9 cellular contexts compared by ENCODE assay signal in the genomic region with DNA sequence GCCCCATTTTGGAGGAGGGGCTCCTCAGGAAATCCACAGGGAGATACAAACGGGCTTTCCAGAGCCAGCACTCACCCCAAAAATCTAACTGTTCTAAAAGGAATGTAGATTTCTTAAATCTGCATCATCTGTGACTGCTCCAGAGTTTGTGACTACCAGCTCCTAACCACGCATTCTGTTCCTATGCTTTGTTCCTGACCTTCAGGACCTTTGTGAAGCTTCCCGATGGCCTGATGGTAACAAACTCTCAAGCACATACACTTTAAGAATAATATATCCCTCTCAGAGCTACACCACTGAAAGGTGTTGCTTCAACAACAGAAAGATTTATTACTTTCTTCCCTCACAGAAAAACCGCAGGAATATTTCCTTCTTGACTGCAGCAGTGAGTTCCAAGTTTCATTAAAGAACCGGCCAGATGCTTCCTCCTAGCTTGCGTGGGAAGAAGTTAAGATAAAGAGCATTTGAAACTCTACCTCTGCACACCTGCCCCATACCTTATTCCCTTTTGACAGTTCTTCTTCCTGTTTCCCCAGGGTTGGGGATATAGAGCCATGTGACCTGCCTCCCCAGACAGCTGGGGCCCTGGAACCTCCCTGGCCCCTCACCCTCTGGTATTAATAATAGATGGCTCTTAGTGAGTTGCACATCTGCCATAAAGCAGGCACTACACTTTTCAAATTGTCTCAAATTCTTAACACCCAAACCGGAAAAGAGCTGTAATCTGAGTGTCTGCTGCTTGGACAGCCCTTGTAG. TPM values are rescaled to one million over a fixed set of nuclear protein-coding genes. Genes with fewer than 3 reads are reported as not detected.
DNase-seq lines count a peak whose midpoint lies in the region; ATAC-seq, FAIRE-seq and TF ChIP-seq lines count a peak whose summit lies in the region.
"Had no signal": no experiment of that assay in that cellular context is flagged by ENCODE, and none has a peak within 500 bp of the region (broad histone marks: within the 10 kb centered on the region; RNA-seq: fewer than 3 reads in every experiment).

No MANE protein-coding gene starts in this region.

- H3K4me1 Mint-ChIP-seq in activated naive CD8-positive, alpha-beta T cell treated with anti-CD3 and anti-CD28 coated beads, Interleukin-2, amount 50 U/mL, for 24 hours, result peaks cover 95% of the 10 kb centered on the region
- H3K4me1 Mint-ChIP-seq in activated T-helper 2 cell treated with anti-CD3 and anti-CD28 coated beads, Interferon-gamma antibody, Interleukin-2, Interleukin-4, amounts not matched to agents 10 μg/mL and 5 μg/mL and 100 μg/mL, durations not matched to agents 14 hours and 24 hours and 36 hours (ENCODE audit: low read depth), result peaks cover 82% of the 10 kb centered on the region

- peak overlapping the region; percentile 68 for H2AFZ ChIP-seq in parathyroid adenoma

- H3K4me1 ChIP-seq in parathyroid adenoma, result peaks cover 55% of the 10 kb centered on the region

- peak overlapping the region; percentile 34 for H3K4me2 ChIP-seq in parathyroid adenoma (ENCODE audit: low read length)

- H3K27me3 ChIP-seq in parathyroid adenoma (ENCODE audit: control insufficient read depth, insufficient read depth, low read length), result no peaks in the 10 kb centered on the region

- no peaks in the 10 kb centered on the region for H3K79me2 ChIP-seq in parathyroid adenoma

- H3K36me3 ChIP-seq in parathyroid adenoma (ENCODE audit: control insufficient read depth, insufficient read depth, low read length), result no peaks in the 10 kb centered on the region

- DNase-seq in GM12865 (ENCODE audit: low read depth), result peak; percentile 55
- peak; percentile 64 for DNase-seq in HTR-8/SVneo (ENCODE audit: insufficient read length, low spot score)
- DNase-seq in activated naive CD8-positive, alpha-beta T cell treated with anti-CD3 and anti-CD28 coated beads, Interleukin-2, amount 50 U/mL, for 24 hours, result no peak
- no peak for DNase-seq in NCI-H526 (lab: John Stamatoyannopoulos, UW)
- DNase-seq in activated T-helper 2 cell treated with anti-CD3 and anti-CD28 coated beads, Interferon-gamma antibody, Interleukin-2, Interleukin-4, amounts not matched to agents 10 μg/mL and 5 μg/mL and 100 μg/mL, durations not matched to agents 14 hours and 24 hours and 36 hours (ENCODE audit: low spot score), result no peak

- intact Hi-C loops in activated T-helper 2 cell treated with anti-CD3 and anti-CD28 coated beads, Interferon-gamma antibody, Interleukin-2, Interleukin-4, amounts not matched to agents 10 μg/mL and 5 μg/mL and 100 μg/mL, durations not matched to agents 14 hours and 24 hours and 36 hours (cut with micrococcal nuclease), result loop anchor here (2.0 kb wide), 1 partner anchor 14 kb away; no protein-coding TSS in a partner anchor

- no peaks in the 10 kb centered on the region for H3K27me3 Mint-ChIP-seq in activated naive CD8-positive, alpha-beta T cell treated with anti-CD3 and anti-CD28 coated beads, Interleukin-2, amount 50 U/mL, for 24 hours
- no peaks in the 10 kb centered on the region for H3K27me3 Mint-ChIP-seq in activated T-helper 2 cell treated with anti-CD3 and anti-CD28 coated beads, Interferon-gamma antibody, Interleukin-2, Interleukin-4, amounts not matched to agents 10 μg/mL and 5 μg/mL and 100 μg/mL, durations not matched to agents 14 hours and 24 hours and 36 hours (ENCODE audit: low read depth)

- no peaks in the 10 kb centered on the region for H3K9me3 ChIP-seq in parathyroid adenoma (ENCODE audit: control insufficient read depth, low read length)

- H3K27ac Mint-ChIP-seq in activated naive CD8-positive, alpha-beta T cell treated with anti-CD3 and anti-CD28 coated beads, Interleukin-2, amount 50 U/mL, for 24 hours, result peak overlapping the region; percentile 29
- no peak overlapping the region for H3K27ac Mint-ChIP-seq in activated T-helper 2 cell treated with anti-CD3 and anti-CD28 coated beads, Interferon-gamma antibody, Interleukin-2, Interleukin-4, amounts not matched to agents 10 μg/mL and 5 μg/mL and 100 μg/mL, durations not matched to agents 14 hours and 24 hours and 36 hours

- H3K27ac ChIP-seq in parathyroid adenoma, result peak overlapping the region; percentile 93

- H3K4me3 ChIP-seq in GM12865 (ENCODE audit: low read depth, low read length), result no peak overlapping the region
- no peak overlapping the region for H3K4me3 ChIP-seq in parathyroid adenoma (ENCODE audit: low read depth, low read length)

- no peaks in the 10 kb centered on the region for H3K9me3 Mint-ChIP-seq in activated naive CD8-positive, alpha-beta T cell treated with anti-CD3 and anti-CD28 coated beads, Interleukin-2, amount 50 U/mL, for 24 hours
- H3K9me3 Mint-ChIP-seq in activated T-helper 2 cell treated with anti-CD3 and anti-CD28 coated beads, Interferon-gamma antibody, Interleukin-2, Interleukin-4, amounts not matched to agents 10 μg/mL and 5 μg/mL and 100 μg/mL, durations not matched to agents 14 hours and 24 hours and 36 hours, result no peaks in the 10 kb centered on the region

- ATAC-seq in activated naive CD8-positive, alpha-beta T cell treated with anti-CD3 and anti-CD28 coated beads, Interleukin-2, amount 50 U/mL, for 24 hours, result no peak
- ATAC-seq in HG03521 (IDR thresholded peaks at IDR 0.05; ENCODE audit: unreplicated experiment) (no peak), esophagus mucosa (no peak)

- TF ChIP-seq CTCF in GM12865 (IDR thresholded peaks at IDR 0.05; ENCODE audit: insufficient read depth, low read depth, low read length, missing control alignments) (no peak), parathyroid adenoma (IDR thresholded peaks at IDR 0.05) (no peak)

- FAIRE-seq in HTR-8/SVneo (lab: Jason Lieb, UNC), result no peak
- FAIRE-seq: colon had no signal

- H3K9ac ChIP-seq in parathyroid adenoma, result no peak overlapping the region

- peak overlapping the region; percentile 15 for H3K4me3 Mint-ChIP-seq in activated naive CD8-positive, alpha-beta T cell treated with anti-CD3 and anti-CD28 coated beads, Interleukin-2, amount 50 U/mL, for 24 hours
- no peak overlapping the region for H3K4me3 Mint-ChIP-seq in activated T-helper 2 cell treated with anti-CD3 and anti-CD28 coated beads, Interferon-gamma antibody, Interleukin-2, Interleukin-4, amounts not matched to agents 10 μg/mL and 5 μg/mL and 100 μg/mL, durations not matched to agents 14 hours and 24 hours and 36 hours (ENCODE audit: low read depth)

- no peaks in the 10 kb centered on the region for H3K36me3 Mint-ChIP-seq in activated naive CD8-positive, alpha-beta T cell treated with anti-CD3 and anti-CD28 coated beads, Interleukin-2, amount 50 U/mL, for 24 hours (ENCODE audit: low read depth)
- H3K36me3 Mint-ChIP-seq in activated T-helper 2 cell treated with anti-CD3 and anti-CD28 coated beads, Interferon-gamma antibody, Interleukin-2, Interleukin-4, amounts not matched to agents 10 μg/mL and 5 μg/mL and 100 μg/mL, durations not matched to agents 14 hours and 24 hours and 36 hours (ENCODE audit: low read depth), result peaks cover 2% of the 10 kb centered on the region

RNA-seq across cellular contexts. Expression of a gene that starts 40.2 kb away (rescaled TPM):
- total RNA-seq in esophagus mucosa, result 28.5 TPM
- 43.0 and 45.2 TPM in 2 replicates for total RNA-seq in activated T-helper 2 cell treated with anti-CD3 and anti-CD28 coated beads, Interferon-gamma antibody, Interleukin-2, Interleukin-4, amounts not matched to agents 10 μg/mL and 5 μg/mL and 100 μg/mL, durations not matched to agents 14 hours and 24 hours and 36 hours

Comparison
In these comparisons a context has a peak if more than half of its experiments do, and no peak if none do; other contexts are left out.
1. DNase-seq: peak in GM12865 (single experiment) and HTR-8/SVneo (single experiment); none in activated naive CD8-positive, alpha-beta T cell treated with anti-CD3 and anti-CD28 coated beads, Interleukin-2, amount 50 U/mL, for 24 hours (single experiment), NCI-H526 (0 of 2) and activated T-helper 2 cell treated with anti-CD3 and anti-CD28 coated beads, Interferon-gamma antibody, Interleukin-2, Interleukin-4, amounts not matched to agents 10 μg/mL and 5 μg/mL and 100 μg/mL, durations not matched to agents 14 hours and 24 hours and 36 hours (single experiment).